ENCODE assay signal across 15 cellular contexts in the genomic region with DNA sequence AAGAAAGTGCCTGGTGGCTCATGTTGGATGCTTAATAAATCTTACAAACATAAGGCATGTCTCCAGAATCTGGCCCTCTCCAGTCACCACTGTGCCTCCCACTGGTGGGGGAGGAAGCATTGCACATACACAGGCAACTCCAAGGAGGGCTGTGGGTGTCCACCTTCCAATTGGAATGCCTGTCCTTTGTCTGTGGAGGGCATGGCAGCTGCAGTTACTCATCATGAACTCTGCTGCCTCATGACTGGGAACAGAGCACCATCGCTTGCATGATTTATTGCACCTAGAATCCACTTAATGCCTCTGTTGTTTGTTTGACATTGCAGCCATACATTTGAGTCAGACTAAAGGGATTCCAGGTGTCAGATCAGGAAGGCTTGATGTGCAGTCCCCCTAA.
DNase-seq lines count a peak whose midpoint lies in the region; ATAC-seq, FAIRE-seq and TF ChIP-seq lines count a peak whose summit lies in the region.
"Had no signal": no experiment of that assay in that cellular context is flagged by ENCODE, and none has a peak within 500 bp of the region (broad histone marks: within the 10 kb centered on the region; RNA-seq: fewer than 3 reads in every experiment).

No MANE protein-coding gene starts in this region.

- FAIRE-seq in RCC 7860 (lab: Jason Lieb, UNC), result peak; percentile 30

- H3K4me3 ChIP-seq in cardiac muscle cell (no peak overlapping the region), foreskin fibroblast (ENCODE audit: low read depth in 1 of 2, low read length in 2 of 2) (no peak overlapping the region), upper lobe of right lung (no peak overlapping the region)
- H3K4me3 ChIP-seq: uterus had no signal

- peaks cover 26% of the 10 kb centered on the region for H3K4me1 ChIP-seq in cardiac muscle cell (ENCODE audit: low read depth)
- H3K4me1 ChIP-seq in upper lobe of right lung, result peaks cover 5% of the 10 kb centered on the region
- H3K4me1 ChIP-seq: uterus had no signal

- H3K27ac Mint-ChIP-seq in stimulated activated naive CD8-positive, alpha-beta T cell treated with anti-CD3 and anti-CD28 coated beads, Interleukin-15, amount 100 ng/mL, for 72 hours, result no peak overlapping the region
- H3K27ac Mint-ChIP-seq: activated naive CD8-positive, alpha-beta T cell treated with anti-CD3 and anti-CD28 coated beads for 36 hours had no signal

- no peaks in the 10 kb centered on the region for H3K27me3 Mint-ChIP-seq in stimulated activated naive CD8-positive, alpha-beta T cell treated with anti-CD3 and anti-CD28 coated beads, Interleukin-15, amount 100 ng/mL, for 72 hours
- H3K27me3 Mint-ChIP-seq: activated naive CD8-positive, alpha-beta T cell treated with anti-CD3 and anti-CD28 coated beads for 36 hours had no signal

- intact Hi-C loops in cardiac septum (cut with DNase I) (no loop called here), upper lobe of right lung (cut with DNase I) (no loop called here)

- H3K27ac ChIP-seq in cardiac muscle cell (no peak overlapping the region), upper lobe of right lung (peak overlapping the region; percentile 17)

- no peak overlapping the region for H3K4me3 Mint-ChIP-seq in stimulated activated naive CD8-positive, alpha-beta T cell treated with anti-CD3 and anti-CD28 coated beads, Interleukin-15, amount 100 ng/mL, for 72 hours
- H3K4me3 Mint-ChIP-seq: activated naive CD8-positive, alpha-beta T cell treated with anti-CD3 and anti-CD28 coated beads for 36 hours had no signal

- H3K27me3 ChIP-seq in cardiac muscle cell (no peaks in the 10 kb centered on the region), upper lobe of right lung (no peaks in the 10 kb centered on the region)
- H3K27me3 ChIP-seq: uterus had no signal

- peak in 1 of 2 donors; percentile 54 for DNase-seq in cardiac muscle cell (ENCODE audit: low read depth in 1 of 2, low spot score in 1 of 2)
- no peak for DNase-seq in cardiac septum (ENCODE audit: low spot score)
- DNase-seq in RCC 7860 (ENCODE audit: low spot score), result peak; percentile 66
- DNase-seq in foreskin fibroblast, result peak; percentile 68 to 72
- no peak for DNase-seq in upper lobe of right lung
- no peak for DNase-seq in activated CD4-positive, alpha-beta T cell treated with anti-CD3 and anti-CD28 coated beads for 4 hours
- no peak for DNase-seq in stimulated activated naive CD8-positive, alpha-beta T cell treated with anti-CD3 and anti-CD28 coated beads, Interleukin-15, amount 100 ng/mL, for 72 hours
- DNase-seq: activated CD4-positive, CD25-positive, alpha-beta regulatory T cell treated with anti-CD3 and anti-CD28 coated beads, Interleukin-2, amount 50 U/mL, for 72 hours; activated naive CD8-positive, alpha-beta T cell treated with anti-CD3 and anti-CD28 coated beads for 36 hours; AML-193; foreskin melanocyte; NCI-H524; stimulated activated CD4-positive, alpha-beta T cell treated with anti-CD3 and anti-CD28 coated beads, Interleukin-4, amount 100 ng/mL, for 24 hours had no signal

- no peaks in the 10 kb centered on the region for H3K4me1 Mint-ChIP-seq in stimulated activated naive CD8-positive, alpha-beta T cell treated with anti-CD3 and anti-CD28 coated beads, Interleukin-15, amount 100 ng/mL, for 72 hours
- H3K4me1 Mint-ChIP-seq: activated naive CD8-positive, alpha-beta T cell treated with anti-CD3 and anti-CD28 coated beads for 36 hours had no signal

- no peaks in the 10 kb centered on the region for H3K9me3 Mint-ChIP-seq in stimulated activated naive CD8-positive, alpha-beta T cell treated with anti-CD3 and anti-CD28 coated beads, Interleukin-15, amount 100 ng/mL, for 72 hours
- H3K9me3 Mint-ChIP-seq: activated naive CD8-positive, alpha-beta T cell treated with anti-CD3 and anti-CD28 coated beads for 36 hours had no signal

- H3K36me3 ChIP-seq in cardiac muscle cell (no peaks in the 10 kb centered on the region), upper lobe of right lung (no peaks in the 10 kb centered on the region)
- H3K36me3 ChIP-seq: uterus had no signal

- ATAC-seq in upper lobe of right lung (peak; percentile 51), HG02798 (IDR thresholded peaks at IDR 0.05; ENCODE audit: poor library complexity, unreplicated experiment) (no peak)
- ATAC-seq in stimulated activated naive CD8-positive, alpha-beta T cell treated with anti-CD3 and anti-CD28 coated beads, Interleukin-15, amount 100 ng/mL, for 72 hours, result no peak

- peak; percentile 3 for TF ChIP-seq CTCF in cardiac muscle cell (IDR thresholded peaks at IDR 0.05; ENCODE audit: low read depth, low read length)
- no peak for TF ChIP-seq CTCF in foreskin fibroblast (IDR thresholded peaks at IDR 0.05; ENCODE audit: low read depth, low read length)
- no peak for TF ChIP-seq CTCF in upper lobe of right lung (IDR thresholded peaks at IDR 0.05)

- no peaks in the 10 kb centered on the region for H3K9me3 ChIP-seq in cardiac muscle cell (ENCODE audit: low read depth)
- H3K9me3 ChIP-seq in upper lobe of right lung, result no peaks in the 10 kb centered on the region
- H3K9me3 ChIP-seq: uterus had no signal

Comparison
In these comparisons a context has a peak if more than half of its experiments do, and no peak if none do; other contexts are left out.
1. DNase-seq: peak in RCC 7860 (single experiment) and foreskin fibroblast (2 of 2); none in cardiac septum (single experiment), upper lobe of right lung (single experiment), activated CD4-positive, alpha-beta T cell treated with anti-CD3 and anti-CD28 coated beads for 4 hours (0 of 2) and stimulated activated naive CD8-positive, alpha-beta T cell treated with anti-CD3 and anti-CD28 coated beads, Interleukin-15, amount 100 ng/mL, for 72 hours (0 of 2).